In genomic region chr1:161195171-161195570, GRCh38 we compare ENCODE assay signal across 12 cellular contexts. TPM values are rescaled to one million over a fixed set of nuclear protein-coding genes. Genes with fewer than 3 reads are reported as not detected.
DNase-seq lines count a peak whose midpoint lies in the region; ATAC-seq, FAIRE-seq and TF ChIP-seq lines count a peak whose summit lies in the region.
"Had no signal": no experiment of that assay in that cellular context is flagged by ENCODE, and none has a peak within 500 bp of the region (broad histone marks: within the 10 kb centered on the region; RNA-seq: fewer than 3 reads in every experiment).

No MANE protein-coding gene starts in this region.

- 0 out of 2 replicates have a peak overlapping the region, but pooled peaks have one; percentile 4 for H3K27ac ChIP-seq in GM12878 (ENCODE audit: control insufficient read depth, insufficient read depth)
- H3K27ac ChIP-seq: neutrophil had no signal

- no peaks in the 10 kb centered on the region for H3K27me3 ChIP-seq in GM12878 (replicated peaks in 1 of 2; ENCODE audit: control insufficient read depth in 2 of 2, insufficient read depth in 2 of 2, low read length in 1 of 2)
- H3K27me3 ChIP-seq: neutrophil, vagina had no signal

- no peak for TF ChIP-seq POLR2A in GM12878 (IDR thresholded peaks at IDR 0.05; ENCODE audit: low read depth, low read length)

- POLR2A ChIA-PET in activated CD4-positive, alpha-beta T cell treated with anti-CD3 and anti-CD28 coated beads, Interleukin-2, amount 10 ng/mL, durations not matched to agents 7 days and 5 days (lab: Charles Lee) = no interaction called here
- POLR2A ChIA-PET in GM12878 (lab: Charles Lee) = interaction anchor here (0.5 to 3.3 kb wide), 4 partner anchors 9 to 41 kb away, joined by 3 to 18 read pairs (median 4); partner anchors contain the start of genes TOMM40L and UFC1

- H2AFZ ChIP-seq in GM12878 (ENCODE audit: control insufficient read depth, low read depth, low read length) = peak overlapping the region; percentile 19; the same call in 1 of the 2 replicates

- no peak for DNase-seq in activated CD4-positive, alpha-beta T cell treated with anti-CD3 and anti-CD28 coated beads, Interleukin-2, amount 10 ng/mL, durations not matched to agents 7 days and 5 days
- DNase-seq in activated CD4-positive, alpha-beta T cell treated with anti-CD3 and anti-CD28 coated beads, Interleukin-2, amount 50 U/mL, for 4 hours = no peak
- DNase-seq in GM12878 (ENCODE audit: low read depth, low spot score) (no peak), GM20000 (ENCODE audit: low spot score) (no peak)
- DNase-seq: NCI-H187 treated with DMSO at 0.1 percent for 48 hours; stimulated activated CD4-positive, alpha-beta T cell treated with anti-CD3 and anti-CD28 coated beads, Interleukin-2, amount 100 ng/mL, for 48 hours had no signal

- peak overlapping the region; percentile 74 for H3K4me2 ChIP-seq in GM12878 (ENCODE audit: control insufficient read depth, insufficient read depth)

- H3K4me3 ChIP-seq in GM12878 = no peak overlapping the region

- H3K4me1 ChIP-seq in GM12878 (ENCODE audit: control insufficient read depth, insufficient read depth, low read length) = peaks cover 18% of the 10 kb centered on the region

- H3K4me3 Mint-ChIP-seq in activated CD4-positive, alpha-beta T cell treated with anti-CD3 and anti-CD28 coated beads, Interleukin-2, amount 10 ng/mL, durations not matched to agents 7 days and 5 days = no peak overlapping the region
- H3K4me3 Mint-ChIP-seq in stimulated activated memory B cell treated with anti-CD40 and anti-IgM and Interleukin-4, amounts not matched to agents 10 μg/mL and 1 μg/mL and 100 μg/mL, for 72 hours = no peak overlapping the region

- no peak for TF ChIP-seq CTCF in GM12878 (IDR thresholded peaks at IDR 0.05 in 2 of 3, conservative IDR thresholded peaks at IDR 0.05 in 1 of 3; ENCODE audit: control insufficient read depth in 2 of 3, extremely low read depth in 1 of 3, insufficient read depth in 1 of 3, low read depth in 3 of 3, low read length in 3 of 3)
- TF ChIP-seq CTCF in GM20000 (IDR thresholded peaks at IDR 0.05; ENCODE audit: extremely low read depth, missing control alignments) = no peak

- 0 out of 4 replicates have a peak, but pooled peaks of 1 of the 2 experiments have one; percentile 36 for TF ChIP-seq EP300 in GM12878 (IDR thresholded peaks at IDR 0.05; ENCODE audit: borderline replicate concordance in 1 of 2, control insufficient read depth in 1 of 2, low read depth in 2 of 2, low read length in 2 of 2)

- peaks cover 43% of the 10 kb centered on the region for H3K4me1 Mint-ChIP-seq in activated CD4-positive, alpha-beta T cell treated with anti-CD3 and anti-CD28 coated beads, Interleukin-2, amount 10 ng/mL, durations not matched to agents 7 days and 5 days
- H3K4me1 Mint-ChIP-seq in stimulated activated memory B cell treated with anti-CD40 and anti-IgM and Interleukin-4, amounts not matched to agents 10 μg/mL and 1 μg/mL and 100 μg/mL, for 72 hours = peaks cover 35% of the 10 kb centered on the region

- WGBS in GM12878 (ENCODE audit: insufficient coverage, insufficient replicate concordance, low lambda C conversion rate, missing lambda C conversion rate) = 68% methylated on average over 4 of the region's 4 CpGs

- no peaks in the 10 kb centered on the region for H3K36me3 Mint-ChIP-seq in activated CD4-positive, alpha-beta T cell treated with anti-CD3 and anti-CD28 coated beads, Interleukin-2, amount 10 ng/mL, durations not matched to agents 7 days and 5 days (ENCODE audit: low read depth)
- no peaks in the 10 kb centered on the region for H3K36me3 Mint-ChIP-seq in stimulated activated memory B cell treated with anti-CD40 and anti-IgM and Interleukin-4, amounts not matched to agents 10 μg/mL and 1 μg/mL and 100 μg/mL, for 72 hours

- SMC1A ChIA-PET in GM12878 (lab: Charles Lee; ENCODE audit: uncharacterized antibody, unreplicated experiment) = interaction anchor here (0.7 to 5.3 kb wide), 10 partner anchors 9 to 189 kb away, joined by 3 to 55 read pairs (median 6); partner anchors contain the start of genes NDUFS2, PPOX and TOMM40L

- no peaks in the 10 kb centered on the region for H3K9me3 ChIP-seq in GM12878 (replicated peaks; ENCODE audit: control insufficient read depth, insufficient read depth, low read length)
- H3K9me3 ChIP-seq: neutrophil, vagina had no signal

- no peaks in the 10 kb centered on the region for H3K79me2 ChIP-seq in GM12878 (ENCODE audit: control insufficient read depth, insufficient read depth, low read length)

- no peak for FAIRE-seq in GM12878 (lab: Jason Lieb, UNC)

- peak; percentile 45 for ATAC-seq in HG03095 (IDR thresholded peaks at IDR 0.05; ENCODE audit: unreplicated experiment)
- peak; percentile 71 for ATAC-seq in GM12878
- peak; percentile 78 for ATAC-seq in stimulated activated memory B cell treated with anti-CD40 and anti-IgM and Interleukin-4, amounts not matched to agents 10 μg/mL and 1 μg/mL and 100 μg/mL, for 72 hours
- ATAC-seq in GM18517 (IDR thresholded peaks at IDR 0.05; ENCODE audit: unreplicated experiment) = no peak
- no peak for ATAC-seq in GM18519 (IDR thresholded peaks at IDR 0.05; ENCODE audit: low FRiP score, unreplicated experiment)

- intact Hi-C loops in GM12878 (cut with micrococcal nuclease; ENCODE audit: unreplicated experiment) = no loop called here

- no peaks in the 10 kb centered on the region for H3K36me3 ChIP-seq in GM12878 (ENCODE audit: control insufficient read depth in 2 of 2, insufficient read depth in 2 of 2, low read length in 1 of 2)
- H3K36me3 ChIP-seq: neutrophil had no signal

- TF ChIP-seq RAD21 in GM12878 (IDR thresholded peaks at IDR 0.05; ENCODE audit: insufficient read depth, low read depth, low read length) = no peak

- H3K9ac ChIP-seq in GM12878 (ENCODE audit: control insufficient read depth, insufficient read depth, low read length) = no peak overlapping the region

- H4K20me1 ChIP-seq in GM12878 (ENCODE audit: control insufficient read depth, insufficient read depth) = no peaks in the 10 kb centered on the region

- no peaks in the 10 kb centered on the region for H3K9me3 Mint-ChIP-seq in activated CD4-positive, alpha-beta T cell treated with anti-CD3 and anti-CD28 coated beads, Interleukin-2, amount 10 ng/mL, durations not matched to agents 7 days and 5 days
- no peaks in the 10 kb centered on the region for H3K9me3 Mint-ChIP-seq in stimulated activated memory B cell treated with anti-CD40 and anti-IgM and Interleukin-4, amounts not matched to agents 10 μg/mL and 1 μg/mL and 100 μg/mL, for 72 hours

- CTCF ChIA-PET in activated CD4-positive, alpha-beta T cell treated with anti-CD3 and anti-CD28 coated beads, Interleukin-2, amount 10 ng/mL, durations not matched to agents 7 days and 5 days (lab: Charles Lee) = interaction anchor here (1.1 to 1.5 kb wide), 3 partner anchors 13 to 28 kb away, joined by 3 to 4 read pairs (median 3); partner anchors contain the start of gene APOA2
- CTCF ChIA-PET in GM12878 (lab: Yijun Ruan, JAX) = interaction anchor here (1.0 to 7.0 kb wide), 10 partner anchors 9 to 188 kb away, joined by 3 to 164 read pairs (median 6); partner anchors contain the start of genes APOA2, PPOX and TOMM40L

- H3K27me3 Mint-ChIP-seq in activated CD4-positive, alpha-beta T cell treated with anti-CD3 and anti-CD28 coated beads, Interleukin-2, amount 10 ng/mL, durations not matched to agents 7 days and 5 days = no peaks in the 10 kb centered on the region
- no peaks in the 10 kb centered on the region for H3K27me3 Mint-ChIP-seq in stimulated activated memory B cell treated with anti-CD40 and anti-IgM and Interleukin-4, amounts not matched to agents 10 μg/mL and 1 μg/mL and 100 μg/mL, for 72 hours

- in situ Hi-C loops in GM12878 (cut with MboI) = loop anchor here (10.0 kb wide), 1 partner anchor 550 kb away; the partner anchor contains the start of gene DUSP12

- RAD21 ChIA-PET in GM12878 (lab: Charles Lee; ENCODE audit: unreplicated experiment) = interaction anchor here (1.1 to 7.2 kb wide), 7 partner anchors 9 to 30 kb away, joined by 3 to 55 read pairs (median 4); partner anchors contain the start of genes APOA2, PPOX and TOMM40L

- BruUV-seq in GM12878 (replicated peaks; lab: Mats Ljungman, UMichigan) = no TSS peak

- peak overlapping the region; percentile 69 for H3K27ac Mint-ChIP-seq in activated CD4-positive, alpha-beta T cell treated with anti-CD3 and anti-CD28 coated beads, Interleukin-2, amount 10 ng/mL, durations not matched to agents 7 days and 5 days
- peak overlapping the region; percentile 40 for H3K27ac Mint-ChIP-seq in stimulated activated memory B cell treated with anti-CD40 and anti-IgM and Interleukin-4, amounts not matched to agents 10 μg/mL and 1 μg/mL and 100 μg/mL, for 72 hours

RNA-seq across cellular contexts. Expression of gene ADAMTS4, which starts 3.7 kb away (rescaled TPM):
- 1 to 10 TPM in 1 of 2 experiments, under 1 TPM in 1; 0.31 to 1.3 TPM for total RNA-seq in activated CD4-positive, alpha-beta T cell treated with anti-CD3 and anti-CD28 coated beads, Interleukin-2, amount 10 ng/mL, durations not matched to agents 7 days and 5 days
- 0.05 and 0.10 TPM in 2 replicates for total RNA-seq in GM12878 (2013; cell fraction: nucleolus; rRNA removed)
- total RNA-seq in GM12878 (2014; rRNA removed) = 0.06 and 0.11 TPM in 2 replicates
- total RNA-seq in GM12878 (2014; rRNA removed; fragmentation: Illumina TruSeq; extraction: Trizol) = 0.04 and 0.05 TPM in 2 replicates
- total RNA-seq in GM12878 (2021) = 0.05 and 0.13 TPM in 2 replicates
- polyA plus RNA-seq in GM12878 (2011; ENCODE audit: low read depth) = 0.04 TPM
- 0.05 and 0.09 TPM in 2 replicates for polyA plus RNA-seq in GM12878 (2011; rRNA removed)
- polyA plus RNA-seq in GM12878 (2011; cell fraction: cytosol; rRNA removed) = 0.03 TPM in 2 replicates
- polyA plus RNA-seq in GM12878 (2011; cell fraction: nucleus; rRNA removed) = 0.06 and 0.07 TPM in 2 replicates
- polyA plus RNA-seq in GM12878 (2012) = 0.05 and 0.08 TPM in 2 replicates
- polyA plus RNA-seq in GM12878 (2014; fragmentation: Illumina TruSeq; extraction: Trizol) = 0.01 and 0.02 TPM in 2 replicates
- under 1 TPM in 1 of 2 experiments, not detected in 1; 0.07 TPM for polyA plus RNA-seq in GM12878 (2014; fragmentation: Nextera tagmentation; extraction: Ambion mirVana)
- polyA plus RNA-seq in GM12878 (2014; rRNA removed) = 0.05 and 0.06 TPM in 2 replicates
- polyA plus RNA-seq in GM12878 (2016; fragmentation: Nextera tagmentation; extraction: Ambion mirVana) = under 1 TPM in 1 of 2 experiments, not detected in 1; 0.03 TPM
- 0.15 and 0.29 TPM in 2 replicates for polyA minus RNA-seq in GM12878 (2011; rRNA and poly(A)+ RNA removed)
- polyA minus RNA-seq in GM12878 (2011; cell fraction: cytosol; rRNA and poly(A)+ RNA removed) = 0.13 and 0.21 TPM in 2 replicates
- 0.36 and 0.67 TPM in 2 replicates for polyA minus RNA-seq in GM12878 (2011; cell fraction: nucleus; rRNA and poly(A)+ RNA removed)

RNA-seq across cellular contexts. Expression of gene NDUFS2, which starts 7.0 kb away (rescaled TPM):
- 10 to 100 TPM; 74.2 to 82.1 TPM for total RNA-seq in activated CD4-positive, alpha-beta T cell treated with anti-CD3 and anti-CD28 coated beads, Interleukin-2, amount 10 ng/mL, durations not matched to agents 7 days and 5 days
- total RNA-seq in GM12878 (2013; cell fraction: nucleolus; rRNA removed) = 61.8 and 68.8 TPM in 2 replicates
- total RNA-seq in GM12878 (2014; rRNA removed) = 160 and 182 TPM in 2 replicates
- 135 and 136 TPM in 2 replicates for total RNA-seq in GM12878 (2014; rRNA removed; fragmentation: Illumina TruSeq; extraction: Trizol)
- total RNA-seq in GM12878 (2021) = 78.7 and 79.9 TPM in 2 replicates
- polyA plus RNA-seq in GM12878 (2011; ENCODE audit: low read depth) = 73.6 TPM
- polyA plus RNA-seq in GM12878 (2011; rRNA removed) = 154 and 186 TPM in 2 replicates
- polyA plus RNA-seq in GM12878 (2011; cell fraction: cytosol; rRNA removed) = 161 and 199 TPM in 2 replicates
- 138 and 144 TPM in 2 replicates for polyA plus RNA-seq in GM12878 (2011; cell fraction: nucleus; rRNA removed)
- 106 and 107 TPM in 2 replicates for polyA plus RNA-seq in GM12878 (2012)
- polyA plus RNA-seq in GM12878 (2014; fragmentation: Illumina TruSeq; extraction: Trizol) = 135 and 147 TPM in 2 replicates
- 10 to 100 TPM; 66.5 to 93.9 TPM for polyA plus RNA-seq in GM12878 (2014; fragmentation: Nextera tagmentation; extraction: Ambion mirVana)
- 186 and 190 TPM in 2 replicates for polyA plus RNA-seq in GM12878 (2014; rRNA removed)
- polyA plus RNA-seq in GM12878 (2016; fragmentation: Nextera tagmentation; extraction: Ambion mirVana) = 100 to 1,000 TPM; 203 to 215 TPM
- polyA minus RNA-seq in GM12878 (2011; rRNA and poly(A)+ RNA removed) = 145 and 211 TPM in 2 replicates
- 48.6 and 58.0 TPM in 2 replicates for polyA minus RNA-seq in GM12878 (2011; cell fraction: cytosol; rRNA and poly(A)+ RNA removed)
- polyA minus RNA-seq in GM12878 (2011; cell fraction: nucleus; rRNA and poly(A)+ RNA removed) = 58.3 and 81.3 TPM in 2 replicates

RNA-seq across cellular contexts. Expression of gene B4GALT3, which starts 17.9 kb away (rescaled TPM):
- 10 to 100 TPM; 43.1 to 48.6 TPM for total RNA-seq in activated CD4-positive, alpha-beta T cell treated with anti-CD3 and anti-CD28 coated beads, Interleukin-2, amount 10 ng/mL, durations not matched to agents 7 days and 5 days
- total RNA-seq in GM12878 (2013; cell fraction: nucleolus; rRNA removed) = 25.3 and 32.1 TPM in 2 replicates
- total RNA-seq in GM12878 (2014; rRNA removed) (44.7 and 48.4 TPM in 2 replicates), GM12878 (2014; rRNA removed; fragmentation: Illumina TruSeq; extraction: Trizol) (27.7 and 30.1 TPM in 2 replicates), GM12878 (2021) (36.5 and 40.2 TPM in 2 replicates)
- 47.6 TPM for polyA plus RNA-seq in GM12878 (2011; ENCODE audit: low read depth)
- polyA plus RNA-seq in GM12878 (2011; rRNA removed) (13.4 and 28.8 TPM in 2 replicates), GM12878 (2014; fragmentation: Illumina TruSeq; extraction: Trizol) (31.5 and 45.1 TPM in 2 replicates), GM12878 (2014; fragmentation: Nextera tagmentation; extraction: Ambion mirVana) (10 to 100 TPM; 27.1 to 39.7 TPM), GM12878 (2014; rRNA removed) (57.6 and 62.3 TPM in 2 replicates), GM12878 (2016; fragmentation: Nextera tagmentation; extraction: Ambion mirVana) (10 to 100 TPM; 45.8 to 58.9 TPM)
- 42.8 and 45.3 TPM in 2 replicates for polyA plus RNA-seq in GM12878 (2011; cell fraction: cytosol; rRNA removed)
- 73.8 and 89.0 TPM in 2 replicates for polyA plus RNA-seq in GM12878 (2011; cell fraction: nucleus; rRNA removed)
- 45.0 and 48.5 TPM in 2 replicates for polyA plus RNA-seq in GM12878 (2012)
- polyA minus RNA-seq in GM12878 (2011; rRNA and poly(A)+ RNA removed) = 17.6 and 20.0 TPM in 2 replicates
- polyA minus RNA-seq in GM12878 (2011; cell fraction: cytosol; rRNA and poly(A)+ RNA removed) = 14.8 and 17.2 TPM in 2 replicates
- 19.0 and 24.4 TPM in 2 replicates for polyA minus RNA-seq in GM12878 (2011; cell fraction: nucleus; rRNA and poly(A)+ RNA removed)

RNA-seq across cellular contexts. Expression of gene FCER1G, which starts 19.9 kb away (rescaled TPM):
- total RNA-seq in activated CD4-positive, alpha-beta T cell treated with anti-CD3 and anti-CD28 coated beads, Interleukin-2, amount 10 ng/mL, durations not matched to agents 7 days and 5 days = 1 to 10 TPM; 1.8 to 3.0 TPM
- total RNA-seq in GM12878 (2013; cell fraction: nucleolus; rRNA removed) = not detected in 2 replicates
- total RNA-seq in GM12878 (2014; rRNA removed) (0.45 TPM in 1 of 2 replicates, not detected in the other), GM12878 (2014; rRNA removed; fragmentation: Illumina TruSeq; extraction: Trizol) (0.40 and 0.92 TPM in 2 replicates), GM12878 (2021) (0.56 and 1.2 TPM in 2 replicates)
- 3.2 TPM for polyA plus RNA-seq in GM12878 (2011; ENCODE audit: low read depth)
- polyA plus RNA-seq in GM12878 (2011; rRNA removed) (1.1 and 1.4 TPM in 2 replicates), GM12878 (2014; fragmentation: Illumina TruSeq; extraction: Trizol) (1.5 and 1.6 TPM in 2 replicates), GM12878 (2014; fragmentation: Nextera tagmentation; extraction: Ambion mirVana) (1 to 10 TPM; 1.1 to 1.3 TPM), GM12878 (2014; rRNA removed) (0.88 and 1.9 TPM in 2 replicates), GM12878 (2016; fragmentation: Nextera tagmentation; extraction: Ambion mirVana) (under 1 TPM; 0.48 to 0.71 TPM)
- 1.1 and 1.2 TPM in 2 replicates for polyA plus RNA-seq in GM12878 (2011; cell fraction: cytosol; rRNA removed)
- polyA plus RNA-seq in GM12878 (2011; cell fraction: nucleus; rRNA removed) = 1.3 and 1.5 TPM in 2 replicates
- 2.5 and 2.9 TPM in 2 replicates for polyA plus RNA-seq in GM12878 (2012)
- polyA minus RNA-seq in GM12878 (2011; rRNA and poly(A)+ RNA removed) = 0.66 and 0.93 TPM in 2 replicates
- not detected in 2 replicates for polyA minus RNA-seq in GM12878 (2011; cell fraction: cytosol; rRNA and poly(A)+ RNA removed)
- not detected in 2 replicates for polyA minus RNA-seq in GM12878 (2011; cell fraction: nucleus; rRNA and poly(A)+ RNA removed)

RNA-seq across cellular contexts. Expression of gene APOA2, which starts 28.3 kb away (rescaled TPM):
- not detected for total RNA-seq in activated CD4-positive, alpha-beta T cell treated with anti-CD3 and anti-CD28 coated beads, Interleukin-2, amount 10 ng/mL, durations not matched to agents 7 days and 5 days
- not detected in 2 replicates for total RNA-seq in GM12878 (2013; cell fraction: nucleolus; rRNA removed)
- not detected in 2 replicates for total RNA-seq in GM12878 (2014; rRNA removed)
- total RNA-seq in GM12878 (2014; rRNA removed; fragmentation: Illumina TruSeq; extraction: Trizol) = not detected in 2 replicates
- 1.9 and 2.4 TPM in 2 replicates for total RNA-seq in GM12878 (2021)
- polyA plus RNA-seq in GM12878 (2011; ENCODE audit: low read depth) = not detected
- polyA plus RNA-seq in GM12878 (2011; rRNA removed) = not detected in 2 replicates
- polyA plus RNA-seq in GM12878 (2011; cell fraction: cytosol; rRNA removed) = 0.40 and 20.8 TPM in 2 replicates
- polyA plus RNA-seq in GM12878 (2011; cell fraction: nucleus; rRNA removed) = not detected in 2 replicates
- not detected in 2 replicates for polyA plus RNA-seq in GM12878 (2012)
- polyA plus RNA-seq in GM12878 (2014; fragmentation: Illumina TruSeq; extraction: Trizol) = not detected in 2 replicates
- not detected for polyA plus RNA-seq in GM12878 (2014; fragmentation: Nextera tagmentation; extraction: Ambion mirVana)
- polyA plus RNA-seq in GM12878 (2014; rRNA removed) = not detected in 2 replicates
- not detected for polyA plus RNA-seq in GM12878 (2016; fragmentation: Nextera tagmentation; extraction: Ambion mirVana)
- polyA minus RNA-seq in GM12878 (2011; rRNA and poly(A)+ RNA removed) = not detected in 2 replicates
- not detected in 2 replicates for polyA minus RNA-seq in GM12878 (2011; cell fraction: cytosol; rRNA and poly(A)+ RNA removed)
- not detected in 2 replicates for polyA minus RNA-seq in GM12878 (2011; cell fraction: nucleus; rRNA and poly(A)+ RNA removed)
- total RNA-seq: vagina had no signal

Comparison
In these comparisons a context has a peak if more than half of its experiments do, and no peak if none do; other contexts are left out.
1. ATAC-seq: peak in HG03095 (single experiment), GM12878 (single experiment) and stimulated activated memory B cell treated with anti-CD40 and anti-IgM and Interleukin-4, amounts not matched to agents 10 μg/mL and 1 μg/mL and 100 μg/mL, for 72 hours (single experiment); none in GM18517 (single experiment) and GM18519 (single experiment).